ENCODE assay signal across 33 cellular contexts in genomic region chr2:151562398-151562797, GRCh38.
DNase-seq lines count a peak whose midpoint lies in the region; ATAC-seq and TF ChIP-seq lines count a peak whose summit lies in the region.
"Had no signal": no experiment of that assay in that cellular context is flagged by ENCODE, and none has a peak within 500 bp of the region (broad histone marks: within the 10 kb centered on the region; RNA-seq: fewer than 3 reads in every experiment).

No MANE protein-coding gene starts in this region.

- no peaks in the 10 kb centered on the region for H3K9me3 ChIP-seq in psoas muscle
- H3K9me3 ChIP-seq in gastrocnemius medialis: no peaks in the 10 kb centered on the region
- no peaks in the 10 kb centered on the region for H3K9me3 ChIP-seq in skeletal muscle tissue (ENCODE audit: control insufficient read depth in 3 of 3, low read length in 3 of 3)
- H3K9me3 ChIP-seq in neural progenitor cell (ENCODE audit: low read depth): no peaks in the 10 kb centered on the region
- H3K9me3 ChIP-seq: A549, BE2C, BLaER1, Caco-2 had no signal

- no peaks in the 10 kb centered on the region for H4K20me1 ChIP-seq in neural progenitor cell (ENCODE audit: low read depth)
- H4K20me1 ChIP-seq: BLaER1; BLaER1 treated with 17β-estradiol and CSF1 and Interleukin-3, amounts not matched to agents 10 nM and 100 nM had no signal

- intact Hi-C loops in psoas muscle (cut with DNase I) (no loop called here), gastrocnemius medialis (cut with DNase I; ENCODE audit: low total_unique reads) (no loop called here)

- peak; percentile 31 to 70 (median 60) for ATAC-seq in psoas muscle
- ATAC-seq in gastrocnemius medialis: peak; percentile 31 to 46
- ATAC-seq: A549; CD8-positive, alpha-beta T cell had no signal

- H3K9me3 Mint-ChIP-seq in neural progenitor cell: no peaks in the 10 kb centered on the region
- H3K9me3 Mint-ChIP-seq: CD4-positive, alpha-beta T cell had no signal

- in situ Hi-C loops in gastrocnemius medialis (cut with MboI; ENCODE audit: low sequenced_read_pairs in 4 of 4): no loop called here

- no peak overlapping the region for H3K4me3 Mint-ChIP-seq in neural progenitor cell
- H3K4me3 Mint-ChIP-seq: B cell; CD14-positive monocyte; CD4-positive, alpha-beta memory T cell; CD4-positive, alpha-beta T cell; CD4-positive, CD25-positive, alpha-beta regulatory T cell; CD8-positive, alpha-beta memory T cell; CD8-positive, alpha-beta T cell had no signal

- TF ChIP-seq CTCF in psoas muscle (IDR thresholded peaks at IDR 0.05): no peak
- TF ChIP-seq CTCF in gastrocnemius medialis (IDR thresholded peaks at IDR 0.05 in 4 of 5, conservative IDR thresholded peaks at IDR 0.05 in 1 of 5): no peak
- no peak for TF ChIP-seq CTCF in neural progenitor cell (IDR thresholded peaks at IDR 0.05)

- H3K4me3 ChIP-seq in psoas muscle (no peak overlapping the region), gastrocnemius medialis (no peak overlapping the region), skeletal muscle tissue (ENCODE audit: low read length in 3 of 3) (no peak overlapping the region), neural progenitor cell (no peak overlapping the region)
- H3K4me3 ChIP-seq: A549; BLaER1; BLaER1 treated with 17β-estradiol and CSF1 and Interleukin-3, amounts not matched to agents 10 nM and 100 nM had no signal

- H3K27ac ChIP-seq in psoas muscle (peak overlapping the region; percentile 18), gastrocnemius medialis (peak overlapping the region in 3 of 4 donors; percentile 29 to 84 (median 65)), skeletal muscle tissue (ENCODE audit: low read depth, low read length) (peak overlapping the region; percentile 26), neural progenitor cell (no peak overlapping the region)
- H3K27ac ChIP-seq: 22Rv1; A549; BLaER1; BLaER1 treated with 17β-estradiol and CSF1 and Interleukin-3, amounts not matched to agents 10 nM and 100 nM; C4-2B had no signal

- H3K27me3 ChIP-seq in psoas muscle (ENCODE audit: insufficient read depth in 3 of 3, low read length in 2 of 3) (no peaks in the 10 kb centered on the region), gastrocnemius medialis (no peaks in the 10 kb centered on the region), skeletal muscle tissue (ENCODE audit: control insufficient read depth in 3 of 3, insufficient read depth in 3 of 3, low read length in 3 of 3) (no peaks in the 10 kb centered on the region), neural progenitor cell (no peaks in the 10 kb centered on the region)
- H3K27me3 ChIP-seq: BE2C; BLaER1; BLaER1 treated with 17β-estradiol and CSF1 and Interleukin-3, amounts not matched to agents 10 nM and 100 nM had no signal

- no peaks in the 10 kb centered on the region for H3K36me3 Mint-ChIP-seq in neural progenitor cell
- H3K36me3 Mint-ChIP-seq: CD14-positive monocyte; CD8-positive, alpha-beta T cell had no signal

- TF ChIP-seq POLR2A in gastrocnemius medialis (IDR thresholded peaks at IDR 0.05): no peak

- no peaks in the 10 kb centered on the region for H3K79me2 ChIP-seq in neural progenitor cell (ENCODE audit: low read depth)

- H3K27ac Mint-ChIP-seq in neural progenitor cell: no peak overlapping the region
- H3K27ac Mint-ChIP-seq: B cell; CD4-positive, alpha-beta memory T cell; CD4-positive, alpha-beta T cell; CD4-positive, CD25-positive, alpha-beta regulatory T cell; CD8-positive, alpha-beta T cell had no signal

- 38 to 74% (median 56%) methylated on average over 8 of the region's 8 CpGs for WGBS in psoas muscle, 3 donors

- no peaks in the 10 kb centered on the region for H3K4me1 ChIP-seq in psoas muscle
- peaks cover 9 to 16% of the 10 kb centered on the region in 2 donors for H3K4me1 ChIP-seq in gastrocnemius medialis
- peaks cover 9 to 24% (median 16%) of the 10 kb centered on the region in 3 donors for H3K4me1 ChIP-seq in skeletal muscle tissue (ENCODE audit: control insufficient read depth in 3 of 3, insufficient read depth in 3 of 3, low read length in 3 of 3)
- H3K4me1 ChIP-seq in neural progenitor cell: no peaks in the 10 kb centered on the region
- H3K4me1 ChIP-seq: A549, BE2C, Caco-2 had no signal

- H3K36me3 ChIP-seq in psoas muscle (ENCODE audit: insufficient read depth in 1 of 2, low read depth in 1 of 2): peaks cover 3 to 100% of the 10 kb centered on the region in 2 donors
- H3K36me3 ChIP-seq in gastrocnemius medialis: peaks cover 2 to 81% of the 10 kb centered on the region in 2 donors
- H3K36me3 ChIP-seq in skeletal muscle tissue (ENCODE audit: control insufficient read depth in 3 of 3, insufficient read depth in 3 of 3, low read length in 3 of 3): peaks cover 63 to 77% (median 68%) of the 10 kb centered on the region in 3 donors
- H3K36me3 ChIP-seq in neural progenitor cell: no peaks in the 10 kb centered on the region
- H3K36me3 ChIP-seq: BE2C; BLaER1; BLaER1 treated with 17β-estradiol and CSF1 and Interleukin-3, amounts not matched to agents 10 nM and 100 nM had no signal

- H3K4me1 Mint-ChIP-seq in neural progenitor cell: no peaks in the 10 kb centered on the region
- H3K4me1 Mint-ChIP-seq: CD4-positive, alpha-beta memory T cell; CD4-positive, CD25-positive, alpha-beta regulatory T cell; CD8-positive, alpha-beta memory T cell had no signal

- H3F3A ChIP-seq in neural progenitor cell (ENCODE audit: low read depth): no peaks in the 10 kb centered on the region

- peak; percentile 18 to 72 for DNase-seq in psoas muscle
- DNase-seq in gastrocnemius medialis: peak in 1 of 2 donors; percentile 39
- DNase-seq in DMS53 treated with DMSO at 0.1 percent for 48 hours (lab: John Stamatoyannopoulos, UW; ENCODE audit: unreplicated experiment): no peak
- DNase-seq in stimulated activated naive CD4-positive, alpha-beta T cell treated with Interleukin-2 at 50 U/mL for 16 hours (lab: John Stamatoyannopoulos, UW): no peak
- DNase-seq in neural progenitor cell (ENCODE audit: low spot score): no peak
- DNase-seq: 8988T; ACHN; AML-193; BE2C; C1 segment of cervical spinal cord; Caco-2; Calu3; CD4-positive, alpha-beta memory T cell; CD4-positive, alpha-beta T cell; CD4-positive, CD25-positive, alpha-beta regulatory T cell; CD8-positive, alpha-beta memory T cell; CD8-positive, alpha-beta T cell; COR-L47; DMS 273 treated with DMSO at 0.1 percent for 48 hours; DMS153; DMS53; DMS79; DMS79 treated with DMSO at 0.1 percent for 48 hours; DND-41; EL had no signal

- H3K27me3 Mint-ChIP-seq in neural progenitor cell (ENCODE audit: insufficient read depth, low read depth): peaks cover 3% of the 10 kb centered on the region
- H3K27me3 Mint-ChIP-seq: B cell; CD4-positive, alpha-beta T cell; CD4-positive, CD25-positive, alpha-beta regulatory T cell had no signal

- no peak overlapping the region for H3K4me2 ChIP-seq in neural progenitor cell
- H3K4me2 ChIP-seq: A549; BLaER1; BLaER1 treated with 17β-estradiol and CSF1 and Interleukin-3, amounts not matched to agents 10 nM and 100 nM had no signal

- H3K9ac ChIP-seq in skeletal muscle tissue (ENCODE audit: low read depth in 1 of 3, low read length in 3 of 3): no peak overlapping the region
- H3K9ac ChIP-seq in neural progenitor cell: no peak overlapping the region
- H3K9ac ChIP-seq: BLaER1; BLaER1 treated with 17β-estradiol and CSF1 and Interleukin-3, amounts not matched to agents 10 nM and 100 nM had no signal

- H2AFZ ChIP-seq in neural progenitor cell (replicated peaks): no peak overlapping the region

Comparison
In these comparisons a context has a peak if more than half of its experiments do, and no peak if none do; other contexts are left out.
1. DNase-seq: peak in psoas muscle (2 of 2); none in DMS53 treated with DMSO at 0.1 percent for 48 hours (single experiment), stimulated activated naive CD4-positive, alpha-beta T cell treated with Interleukin-2 at 50 U/mL for 16 hours (single experiment) and neural progenitor cell (single experiment).